18 cellular contexts compared by ENCODE assay signal in the genomic region with DNA sequence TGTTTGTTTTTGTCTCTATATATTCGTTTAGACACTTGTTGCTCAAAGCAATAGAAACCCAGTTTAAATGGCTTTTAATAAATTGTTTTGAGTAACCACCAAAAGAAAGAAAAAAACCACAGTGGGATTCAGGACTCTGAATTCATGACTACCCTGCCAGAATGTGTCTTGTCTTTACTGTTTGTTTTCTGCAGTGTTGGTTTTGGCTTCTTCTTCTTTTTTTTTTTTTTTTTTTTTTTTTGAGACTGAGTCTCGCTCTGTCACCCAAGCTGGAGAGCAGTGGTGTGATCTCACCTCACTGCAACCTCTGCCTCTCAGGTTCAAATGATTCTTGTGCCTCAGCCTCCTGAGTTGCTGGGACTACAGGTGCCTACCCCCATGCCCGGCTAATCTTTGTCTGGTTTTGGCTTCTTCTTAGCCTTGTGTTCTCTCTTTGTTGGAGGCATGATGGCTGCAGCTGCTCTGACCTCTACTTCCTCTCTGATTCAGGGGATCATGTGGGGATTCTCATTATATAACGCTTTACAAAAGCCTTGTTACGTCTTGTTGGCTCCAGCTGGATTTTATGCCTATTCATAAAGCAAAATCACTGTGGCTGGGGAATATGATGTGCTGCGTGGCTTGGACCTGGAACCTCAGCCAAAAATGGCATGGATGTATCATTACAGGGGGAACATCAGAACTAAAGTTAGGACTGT. TPM values are rescaled to one million over a fixed set of nuclear protein-coding genes. Genes with fewer than 3 reads are reported as not detected.
A peak's percentile ranks its signal among the peaks of the same experiment; 100 is the strongest.
DNase-seq lines count a peak whose midpoint lies in the region; ATAC-seq and TF ChIP-seq lines count a peak whose summit lies in the region.
"Had no signal": no experiment of that assay in that cellular context is flagged by ENCODE, and none has a peak within 500 bp of the region (broad histone marks: within the 10 kb centered on the region; RNA-seq: fewer than 3 reads in every experiment).

No MANE protein-coding gene starts in this region.

- POLR2A ChIA-PET in HEK293T (lab: Yijun Ruan, JAX), result no interaction called here

- H3K36me3 ChIP-seq in colonic mucosa, result no peaks in the 10 kb centered on the region
- H3K36me3 ChIP-seq: BLaER1, gastroesophageal sphincter, neutrophil had no signal

- no peak overlapping the region for H3K9ac ChIP-seq in colonic mucosa (ENCODE audit: low read depth in 2 of 2, low read length in 2 of 2)
- H3K9ac ChIP-seq: BLaER1 had no signal

- DNase-seq in M059J (ENCODE audit: low read depth) (peak; percentile 39), NCI-H2107 (lab: John Stamatoyannopoulos, UW) (peak; percentile 15), colonic mucosa (no peak), renal cortical epithelial cell (ENCODE audit: low read depth) (peak; percentile 67), HEK293T (ENCODE audit: extremely low spot score) (no peak)
- DNase-seq: activated CD4-positive, alpha-beta memory T cell treated with anti-CD3 and anti-CD28 coated beads for 36 hours; DMS79 treated with DMSO at 0.1 percent for 48 hours; HFFc6; KG1; mesenchymal stem cell; stimulated activated naive CD4-positive, alpha-beta T cell treated with Interleukin-2 at 50 U/mL for 16 hours had no signal

- intact Hi-C loops in colonic mucosa (cut with DNase I), result no loop called here

- CTCF ChIA-PET in HEK293T (lab: Yijun Ruan, JAX), result interaction anchor here (0.6 kb wide), 1 partner anchor 231 kb away, joined by 3 read pairs; no protein-coding TSS in a partner anchor

- H3K4me3 ChIP-seq in colonic mucosa, result no peak overlapping the region
- H3K4me3 ChIP-seq: BLaER1, gastroesophageal sphincter, SK-N-MC, smooth muscle cell had no signal

- H3K27me3 ChIP-seq in colonic mucosa, result no peaks in the 10 kb centered on the region
- H3K27me3 ChIP-seq: BLaER1, gastroesophageal sphincter, neutrophil had no signal

- ATAC-seq in GM21619 (IDR thresholded peaks at IDR 0.05; ENCODE audit: unreplicated experiment) (no peak), GM21737 (IDR thresholded peaks at IDR 0.05; ENCODE audit: unreplicated experiment) (no peak)
- ATAC-seq: gastroesophageal sphincter had no signal

- no peaks in the 10 kb centered on the region for H3K9me3 ChIP-seq in colonic mucosa
- H3K9me3 ChIP-seq: BLaER1, gastroesophageal sphincter, neutrophil had no signal

- no peak for TF ChIP-seq CTCF in colonic mucosa (IDR thresholded peaks at IDR 0.05)

- peak overlapping the region; percentile 59 for H3K27ac ChIP-seq in colonic mucosa
- H3K27ac ChIP-seq: BLaER1, gastroesophageal sphincter, neutrophil, SK-N-MC had no signal

- no peaks in the 10 kb centered on the region for H3K4me1 ChIP-seq in colonic mucosa
- H3K4me1 ChIP-seq: BLaER1, gastroesophageal sphincter had no signal

TF ChIP-seq in HEK293T, 16 proteins besides CTCF, POLR2A, EP300 and RAD21:
- TF ChIP-seq ARNT (IDR thresholded peaks at IDR 0.05), result no peak
- TF ChIP-seq, protein P1, sequence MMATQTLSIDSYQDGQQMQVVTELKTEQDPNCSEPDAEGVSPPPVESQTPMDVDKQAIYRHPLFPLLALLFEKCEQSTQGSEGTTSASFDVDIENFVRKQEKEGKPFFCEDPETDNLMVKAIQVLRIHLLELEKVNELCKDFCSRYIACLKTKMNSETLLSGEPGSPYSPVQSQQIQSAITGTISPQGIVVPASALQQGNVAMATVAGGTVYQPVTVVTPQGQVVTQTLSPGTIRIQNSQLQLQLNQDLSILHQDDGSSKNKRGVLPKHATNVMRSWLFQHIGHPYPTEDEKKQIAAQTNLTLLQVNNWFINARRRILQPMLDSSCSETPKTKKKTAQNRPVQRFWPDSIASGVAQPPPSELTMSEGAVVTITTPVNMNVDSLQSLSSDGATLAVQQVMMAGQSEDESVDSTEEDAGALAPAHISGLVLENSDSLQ (IDR thresholded peaks at IDR 0.05), result no peak
- TF ChIP-seq CTBP1 (IDR thresholded peaks at IDR 0.05; ENCODE audit: borderline replicate concordance), result no peak
- TF ChIP-seq BHLHE40 (IDR thresholded peaks at IDR 0.05; ENCODE audit: borderline replicate concordance), result no peak
- no peak for TF ChIP-seq TARDBP (IDR thresholded peaks at IDR 0.05)

RNA-seq across cellular contexts. Expression of a gene that starts 54.0 kb away (rescaled TPM):
- 13.9 and 17.1 TPM in 2 replicates for total RNA-seq in M059J (2014; rRNA removed; shearing (Covaris generic))
- total RNA-seq in colonic mucosa (100 to 1,000 TPM; 252 to 418 TPM), renal cortical epithelial cell (57.0 and 83.5 TPM in 2 replicates)

Comparison
In these comparisons a context has a peak if more than half of its experiments do, and no peak if none do; other contexts are left out.
1. DNase-seq: peak in M059J (single experiment), NCI-H2107 (single experiment) and renal cortical epithelial cell (single experiment); none in colonic mucosa (single experiment) and HEK293T (single experiment).